ENCODE assay signal across 1 cellular context in genomic region chr2:10408649-10409579, GRCh38.
TF ChIP-seq lines count a peak whose summit lies in the region.

No MANE protein-coding gene starts in this region.

TF ChIP-seq in HepG2, 621 proteins besides CTCF, POLR2A, EP300 and RAD21 (continued from another document):
- peak; percentile 85 for TF ChIP-seq ATF2 (CRISPR knock-in tag; IDR thresholded peaks at IDR 0.05)
- TF ChIP-seq, protein P1, sequence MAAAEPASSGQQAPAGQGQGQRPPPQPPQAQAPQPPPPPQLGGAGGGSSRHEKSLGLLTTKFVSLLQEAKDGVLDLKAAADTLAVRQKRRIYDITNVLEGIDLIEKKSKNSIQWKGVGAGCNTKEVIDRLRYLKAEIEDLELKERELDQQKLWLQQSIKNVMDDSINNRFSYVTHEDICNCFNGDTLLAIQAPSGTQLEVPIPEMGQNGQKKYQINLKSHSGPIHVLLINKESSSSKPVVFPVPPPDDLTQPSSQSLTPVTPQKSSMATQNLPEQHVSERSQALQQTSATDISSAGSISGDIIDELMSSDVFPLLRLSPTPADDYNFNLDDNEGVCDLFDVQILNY (CRISPR knock-in tag; conservative IDR thresholded peaks at IDR 0.05) = 0 out of 2 replicates have a peak, but pooled peaks have one; percentile 31
- TF ChIP-seq CCDC6 (CRISPR knock-in tag; IDR thresholded peaks at IDR 0.05) = peak; percentile 95
- peak; percentile 74; the same call in 1 of the 2 replicates for TF ChIP-seq MXD4 (CRISPR knock-in tag; IDR thresholded peaks at IDR 0.05)
- TF ChIP-seq SIX4 (CRISPR knock-in tag; IDR thresholded peaks at IDR 0.05) = 0 out of 2 replicates have a peak, but pooled peaks have one; percentile 21
